Comparison of ENCODE assay signal across 19 cellular contexts in the genomic region with DNA sequence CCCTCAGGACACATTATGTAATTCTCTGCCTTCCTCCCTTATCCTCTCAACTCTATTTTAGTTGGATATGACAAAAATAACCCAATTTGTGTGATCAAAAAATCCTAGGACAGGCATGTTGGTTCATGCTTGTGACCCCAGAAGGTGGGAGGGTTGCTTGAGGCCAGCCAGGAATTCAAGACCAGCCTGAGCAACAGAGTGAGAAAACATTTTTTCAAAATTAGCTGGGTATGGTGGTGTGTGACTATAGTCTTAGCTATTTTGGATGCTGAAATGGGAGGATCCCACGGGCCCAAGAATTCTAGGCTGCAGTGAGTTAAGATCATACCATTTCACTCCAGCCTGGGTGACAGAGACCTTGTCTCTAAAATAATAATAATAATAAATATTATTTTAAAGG.
DNase-seq lines count a peak whose midpoint lies in the region; ATAC-seq and TF ChIP-seq lines count a peak whose summit lies in the region.
"Had no signal": no experiment of that assay in that cellular context is flagged by ENCODE, and none has a peak within 500 bp of the region (broad histone marks: within the 10 kb centered on the region; RNA-seq: fewer than 3 reads in every experiment).

No MANE protein-coding gene starts in this region.

- no peak overlapping the region for H3K9ac ChIP-seq in trophoblast cell (ENCODE audit: low read length)
- H3K9ac ChIP-seq: BLaER1 treated with 17β-estradiol and CSF1 and Interleukin-3, amounts not matched to agents 10 nM and 100 nM had no signal

- H3K4me2 ChIP-seq in trophoblast cell (ENCODE audit: low read length) (no peak overlapping the region), OCI-LY7 (ENCODE audit: low read length) (no peak overlapping the region)
- H3K4me2 ChIP-seq: BLaER1 treated with 17β-estradiol and CSF1 and Interleukin-3, amounts not matched to agents 10 nM and 100 nM had no signal

- no peak overlapping the region for H2BK5ac ChIP-seq in trophoblast cell (ENCODE audit: low read depth, low read length, poor library complexity)

- no peaks in the 10 kb centered on the region for H3K4me1 Mint-ChIP-seq in effector memory CD8-positive, alpha-beta T cell (ENCODE audit: low read depth in 2 of 2)
- H3K4me1 Mint-ChIP-seq: nephron had no signal

- no peak overlapping the region for H3K4me3 ChIP-seq in trophoblast cell (ENCODE audit: low read depth, low read length)
- H3K4me3 ChIP-seq in OCI-LY7 (ENCODE audit: low read depth, low read length, poor library complexity, severe bottlenecking) = no peak overlapping the region
- H3K4me3 ChIP-seq: BLaER1 treated with 17β-estradiol and CSF1 and Interleukin-3, amounts not matched to agents 10 nM and 100 nM; gastroesophageal sphincter had no signal

- H3K27ac ChIP-seq in trophoblast cell (ENCODE audit: low read depth, low read length) = no peak overlapping the region
- no peak overlapping the region for H3K27ac ChIP-seq in OCI-LY7 (ENCODE audit: low read depth, low read length, poor library complexity, severe bottlenecking)
- H3K27ac ChIP-seq: BLaER1 treated with 17β-estradiol and CSF1 and Interleukin-3, amounts not matched to agents 10 nM and 100 nM; gastroesophageal sphincter had no signal

- H3K9me3 Mint-ChIP-seq in effector memory CD8-positive, alpha-beta T cell = peaks cover 0 to 4% of the 10 kb centered on the region in 2 donors
- H3K9me3 Mint-ChIP-seq: nephron had no signal

- no peak overlapping the region for H3K4me3 Mint-ChIP-seq in effector memory CD8-positive, alpha-beta T cell
- H3K4me3 Mint-ChIP-seq: nephron had no signal

- no peak overlapping the region for H3K27ac Mint-ChIP-seq in effector memory CD8-positive, alpha-beta T cell
- H3K27ac Mint-ChIP-seq: nephron had no signal

- H3K14ac ChIP-seq in trophoblast cell (ENCODE audit: low read length) = no peak overlapping the region

- H3K36me3 ChIP-seq in trophoblast cell (ENCODE audit: control insufficient read depth in 1 of 2, insufficient read depth in 2 of 2, low read length in 2 of 2) (no peaks in the 10 kb centered on the region), OCI-LY7 (ENCODE audit: insufficient read depth, low read length) (no peaks in the 10 kb centered on the region)
- H3K36me3 ChIP-seq: BLaER1 treated with 17β-estradiol and CSF1 and Interleukin-3, amounts not matched to agents 10 nM and 100 nM; gastroesophageal sphincter had no signal

- H4K20me1 ChIP-seq in OCI-LY7 (ENCODE audit: insufficient read depth, low read length) = no peaks in the 10 kb centered on the region
- H4K20me1 ChIP-seq: BLaER1 treated with 17β-estradiol and CSF1 and Interleukin-3, amounts not matched to agents 10 nM and 100 nM had no signal

- no peak overlapping the region for H2AFZ ChIP-seq in trophoblast cell (ENCODE audit: insufficient read depth, low read length, poor library complexity)
- H2AFZ ChIP-seq in OCI-LY7 (ENCODE audit: low read length) = no peak overlapping the region

- H3K23ac ChIP-seq in trophoblast cell (ENCODE audit: low read length) = no peak overlapping the region

- POLR2A ChIA-PET in OCI-LY7 (lab: Charles Lee) = no interaction called here

- H3K18ac ChIP-seq in trophoblast cell (ENCODE audit: low read length) = no peak overlapping the region

- H3K4me1 ChIP-seq in trophoblast cell (ENCODE audit: control insufficient read depth in 1 of 2, insufficient read depth in 2 of 2, low read length in 2 of 2) = peaks cover 0 to 2% of the 10 kb centered on the region in 2 experiments
- H3K4me1 ChIP-seq in OCI-LY7 (ENCODE audit: insufficient read depth, low read length, poor library complexity, severe bottlenecking) = no peaks in the 10 kb centered on the region
- H3K4me1 ChIP-seq: BLaER1 treated with 17β-estradiol and CSF1 and Interleukin-3, amounts not matched to agents 10 nM and 100 nM; gastroesophageal sphincter had no signal

- H3K9me3 ChIP-seq in trophoblast cell (ENCODE audit: insufficient read depth, low read depth, low read length) (no peaks in the 10 kb centered on the region), OCI-LY7 (ENCODE audit: low read length) (no peaks in the 10 kb centered on the region)
- H3K9me3 ChIP-seq: BLaER1 treated with 17β-estradiol and CSF1 and Interleukin-3, amounts not matched to agents 10 nM and 100 nM; gastroesophageal sphincter had no signal

- H3K36me3 Mint-ChIP-seq in effector memory CD8-positive, alpha-beta T cell (ENCODE audit: insufficient read depth) = no peaks in the 10 kb centered on the region

- H4K8ac ChIP-seq in trophoblast cell (ENCODE audit: low read depth, low read length) = no peak overlapping the region

- H3K27me3 Mint-ChIP-seq in effector memory CD8-positive, alpha-beta T cell = no peaks in the 10 kb centered on the region

- no peak for TF ChIP-seq CTCF in OCI-LY7 (conservative IDR thresholded peaks at IDR 0.05; ENCODE audit: low read length)

- no TSS peak for BruUV-seq in OCI-LY7 (replicated peaks; lab: Mats Ljungman, UMichigan)

- H4K12ac ChIP-seq in trophoblast cell (ENCODE audit: low read depth, low read length) = no peak overlapping the region

- H3K9me2 ChIP-seq in OCI-LY7 (ENCODE audit: insufficient read depth, low read length) = no peaks in the 10 kb centered on the region

- intact Hi-C loops in OCI-LY7 (cut with micrococcal nuclease; ENCODE audit: unreplicated experiment) = no loop called here

- DNase-seq in GM04504 (ENCODE audit: low read depth) (peak; percentile 17), amniotic epithelial cell (ENCODE audit: low read depth) (peak; percentile 81), fibroblast of peridontal ligament (ENCODE audit: extremely low read depth) (peak; percentile 81), trophoblast cell (peak; percentile 63 to 85), OCI-LY7 (ENCODE audit: low spot score) (no peak)
- no peak for DNase-seq in activated CD4-positive, alpha-beta T cell treated with anti-CD3 and anti-CD28 coated beads for 1 hour
- DNase-seq in effector memory CD8-positive, alpha-beta T cell = no peak
- DNase-seq: activated gamma-delta T cell; effector CD4-positive, alpha-beta T cell; GOT3; NCI-H2081 treated with DMSO at 0.1 percent for 48 hours; NK-92 treated with Interleukin-12 subunit alpha and Interleukin-12 subunit beta, amount 100 ng/mL, for 24 hours; Right ventricle myocardium superior; T-helper 2 cell had no signal

- no peak overlapping the region for H3K4ac ChIP-seq in trophoblast cell (ENCODE audit: low read depth, low read length)

- no peak overlapping the region for H2BK120ac ChIP-seq in trophoblast cell (ENCODE audit: insufficient read depth, low read length, poor library complexity)

- no peaks in the 10 kb centered on the region for H3K79me2 ChIP-seq in trophoblast cell (ENCODE audit: control insufficient read depth, insufficient read depth, low read length, poor library complexity)
- no peaks in the 10 kb centered on the region for H3K79me2 ChIP-seq in OCI-LY7 (ENCODE audit: insufficient read depth, low read depth, low read length)

- CTCF ChIA-PET in OCI-LY7 (lab: Charles Lee; ENCODE audit: unreplicated experiment) = no interaction called here

- H3K79me1 ChIP-seq in trophoblast cell (ENCODE audit: low read length) = no peaks in the 10 kb centered on the region

- H4K91ac ChIP-seq in trophoblast cell (ENCODE audit: low read depth, low read length) = no peak overlapping the region

- H2AK5ac ChIP-seq in trophoblast cell (ENCODE audit: low read length) = no peak overlapping the region

- ATAC-seq in effector memory CD8-positive, alpha-beta T cell (replicated peaks) = no peak
- no peak for ATAC-seq in HG02642 (IDR thresholded peaks at IDR 0.05; ENCODE audit: poor library complexity, unreplicated experiment)
- ATAC-seq: activated CD4-positive, CD25-positive, alpha-beta regulatory T cell treated with anti-CD3 and anti-CD28 coated beads, Interleukin-2, amount 50 U/mL, for 24 hours; gastroesophageal sphincter had no signal

- no peaks in the 10 kb centered on the region for H3K27me3 ChIP-seq in trophoblast cell (ENCODE audit: insufficient read depth, low read length)
- H3K27me3 ChIP-seq: BLaER1 treated with 17β-estradiol and CSF1 and Interleukin-3, amounts not matched to agents 10 nM and 100 nM; gastroesophageal sphincter had no signal

- H2BK12ac ChIP-seq in trophoblast cell (ENCODE audit: low read length) = no peak overlapping the region

- no CpG with 5 or more reads among the region's 1 CpG for WGBS in trophoblast cell (ENCODE audit: extremely low coverage, insufficient coverage, insufficient read length)

Comparison
In these comparisons a context has a peak if more than half of its experiments do, and no peak if none do; other contexts are left out.
1. DNase-seq: peak in GM04504 (single experiment), amniotic epithelial cell (single experiment), fibroblast of peridontal ligament (single experiment) and trophoblast cell (2 of 2); none in activated CD4-positive, alpha-beta T cell treated with anti-CD3 and anti-CD28 coated beads for 1 hour (single experiment), effector memory CD8-positive, alpha-beta T cell (0 of 3) and OCI-LY7 (single experiment).